17 cellular contexts compared by ENCODE assay signal in the genomic region with DNA sequence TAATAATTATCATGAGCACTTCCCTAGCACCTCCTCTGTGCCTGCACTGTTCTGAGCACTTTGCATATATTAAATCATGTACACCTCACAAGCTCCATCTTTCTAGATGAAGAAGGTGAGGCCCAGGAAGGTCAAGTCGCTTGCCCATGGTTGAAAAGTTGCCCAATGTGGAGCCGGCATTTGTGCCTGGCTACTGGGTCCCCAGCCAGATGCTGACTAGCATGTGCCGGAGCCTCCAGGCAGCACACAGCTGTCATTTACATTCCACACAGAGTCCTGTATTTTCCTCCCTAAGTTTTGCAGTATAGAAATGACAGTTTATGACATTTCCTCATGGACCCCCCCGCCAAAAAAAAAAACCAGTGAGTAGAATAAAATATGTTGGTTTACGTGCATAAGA.
A peak's percentile ranks its signal among the peaks of the same experiment; 100 is the strongest.
DNase-seq lines count a peak whose midpoint lies in the region; ATAC-seq and TF ChIP-seq lines count a peak whose summit lies in the region.
"Had no signal": no experiment of that assay in that cellular context is flagged by ENCODE, and none has a peak within 500 bp of the region (broad histone marks: within the 10 kb centered on the region; RNA-seq: fewer than 3 reads in every experiment).

No MANE protein-coding gene starts in this region.

- peak overlapping the region; percentile 21; the same call in 1 of the 2 replicates for H3K27ac Mint-ChIP-seq in HFFc6
- peak overlapping the region; percentile 64 for H3K27ac Mint-ChIP-seq in glutamatergic neuron (ENCODE audit: unreplicated experiment)
- no peak overlapping the region for H3K27ac Mint-ChIP-seq in mesothelial cell of epicardium

- WGBS in psoas muscle, 3 donors, result 33 to 45% (median 41%) methylated on average over 5 of the region's 5 CpGs

- CTCF ChIA-PET in RWPE1 (lab: Yijun Ruan, JAX), result interaction anchor here (0.6 kb wide), 1 partner anchor 12 kb away, joined by 3 read pairs; no protein-coding TSS in a partner anchor

- peaks cover 56% of the 10 kb centered on the region for H3K4me1 ChIP-seq in psoas muscle

- intact Hi-C loops in psoas muscle (cut with DNase I), result no loop called here

- no peaks in the 10 kb centered on the region for H3K27me3 ChIP-seq in psoas muscle (ENCODE audit: insufficient read depth in 3 of 3, low read length in 2 of 3)
- H3K27me3 ChIP-seq: BLaER1 had no signal

- H3K27me3 Mint-ChIP-seq in HFFc6 (ENCODE audit: insufficient read depth) (peaks cover 6% of the 10 kb centered on the region), glutamatergic neuron (ENCODE audit: unreplicated experiment) (no peaks in the 10 kb centered on the region), mesothelial cell of epicardium (ENCODE audit: low read depth) (no peaks in the 10 kb centered on the region)
- H3K27me3 Mint-ChIP-seq: CD4-positive, alpha-beta memory T cell had no signal

- POLR2A ChIA-PET in RWPE1 (lab: Yijun Ruan, JAX; ENCODE audit: low non-redundant PET), result no interaction called here

- no peaks in the 10 kb centered on the region for H3K9me3 ChIP-seq in psoas muscle
- H3K9me3 ChIP-seq: BLaER1 had no signal

- H3K9me3 Mint-ChIP-seq in HFFc6 (no peaks in the 10 kb centered on the region), glutamatergic neuron (ENCODE audit: unreplicated experiment) (peaks cover 6% of the 10 kb centered on the region), mesothelial cell of epicardium (no peaks in the 10 kb centered on the region)
- H3K9me3 Mint-ChIP-seq: CD4-positive, alpha-beta memory T cell had no signal

- H3K36me3 Mint-ChIP-seq in HFFc6 (ENCODE audit: low read depth) (peaks cover 62% of the 10 kb centered on the region), glutamatergic neuron (ENCODE audit: unreplicated experiment) (no peaks in the 10 kb centered on the region), mesothelial cell of epicardium (peaks cover 11% of the 10 kb centered on the region)
- H3K36me3 Mint-ChIP-seq: CD4-positive, alpha-beta memory T cell had no signal

- DNase-seq in HFFc6 (no peak), RWPE1 (ENCODE audit: low spot score) (no peak), glutamatergic neuron (no peak), psoas muscle (peak in 1 of 2 donors; percentile 24), mesothelial cell of epicardium (ENCODE audit: low spot score in 2 of 2, unreplicated experiment in 2 of 2) (no peak), DMS53 (lab: John Stamatoyannopoulos, UW) (no peak), glomerular visceral epithelial cell (ENCODE audit: extremely low spot score) (no peak)
- DNase-seq: CD4-positive, alpha-beta memory T cell; Karpas-422; NCI-H1417; NCI-H1694 treated with DMSO at 0.1 percent for 48 hours; NCI-H2081 treated with DMSO at 0.1 percent for 48 hours; NCI-H2171 treated with DMSO at 0.1 percent for 48 hours; NCI-H524 treated with DMSO at 0.1 percent for 48 hours; NCI-H82 had no signal

- ATAC-seq in psoas muscle (peak; percentile 29 to 64 (median 42)), GM21737 (IDR thresholded peaks at IDR 0.05; ENCODE audit: unreplicated experiment) (no peak)

- peak overlapping the region; percentile 67 for H3K27ac ChIP-seq in RWPE1
- peak overlapping the region; percentile 76 for H3K27ac ChIP-seq in psoas muscle
- H3K27ac ChIP-seq: BLaER1 had no signal

- H3K4me3 Mint-ChIP-seq in HFFc6 (no peak overlapping the region), glutamatergic neuron (ENCODE audit: unreplicated experiment) (no peak overlapping the region), mesothelial cell of epicardium (no peak overlapping the region)
- H3K4me3 Mint-ChIP-seq: CD4-positive, alpha-beta memory T cell had no signal

- H3K4me1 Mint-ChIP-seq in HFFc6 (ENCODE audit: low read depth) (peaks cover 79% of the 10 kb centered on the region), glutamatergic neuron (ENCODE audit: low read depth, unreplicated experiment) (peaks cover 42% of the 10 kb centered on the region), mesothelial cell of epicardium (peaks cover 43% of the 10 kb centered on the region)

- peaks cover 0 to 61% of the 10 kb centered on the region in 2 donors for H3K36me3 ChIP-seq in psoas muscle (ENCODE audit: insufficient read depth in 1 of 2, low read depth in 1 of 2)

- TF ChIP-seq CTCF in HFFc6 (IDR thresholded peaks at IDR 0.05), result no peak
- TF ChIP-seq CTCF in RWPE1 (conservative IDR thresholded peaks at IDR 0.05; ENCODE audit: low read depth), result no peak
- TF ChIP-seq CTCF in glutamatergic neuron (IDR thresholded peaks at IDR 0.05; ENCODE audit: partially characterized antibody, unreplicated experiment), result no peak
- TF ChIP-seq CTCF in psoas muscle (IDR thresholded peaks at IDR 0.05), result no peak
- TF ChIP-seq CTCF in mesothelial cell of epicardium (IDR thresholded peaks at IDR 0.05; ENCODE audit: unreplicated experiment), result no peak

- H3K4me3 ChIP-seq in psoas muscle, result no peak overlapping the region
- H3K4me3 ChIP-seq: BLaER1 had no signal
